ENCODE assay signal across 9 cellular contexts in the genomic region with DNA sequence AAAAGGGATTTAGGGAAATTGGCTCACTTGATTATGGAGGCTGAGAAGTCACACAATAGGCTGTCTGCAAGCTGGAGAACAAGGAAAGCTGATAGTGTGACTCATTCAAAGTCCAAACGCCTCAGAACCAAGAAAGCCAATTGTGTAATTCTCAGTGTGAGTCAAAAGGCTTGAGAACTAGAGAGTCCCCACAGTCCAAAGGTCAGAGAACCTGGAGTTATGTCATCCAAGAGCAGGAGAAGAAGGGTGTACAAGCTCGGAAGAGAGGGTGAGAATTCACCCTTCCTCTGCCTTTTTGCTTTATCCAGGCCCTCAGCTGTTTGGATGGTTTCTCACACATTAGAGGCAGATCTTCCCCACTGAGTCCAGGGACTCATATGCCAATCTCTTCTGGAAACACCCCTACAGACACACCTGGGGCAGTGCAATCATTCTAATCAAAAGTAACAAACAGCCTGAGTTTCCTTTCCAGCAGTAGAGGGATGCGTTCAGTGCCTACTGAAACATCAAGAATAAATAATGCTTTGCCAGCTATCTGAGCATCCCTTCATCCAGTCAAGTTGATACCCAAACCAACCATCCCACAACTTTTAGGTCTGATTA.
A peak's percentile ranks its signal among the peaks of the same experiment; 100 is the strongest.
DNase-seq lines count a peak whose midpoint lies in the region; ATAC-seq, FAIRE-seq and TF ChIP-seq lines count a peak whose summit lies in the region.
"Had no signal": no experiment of that assay in that cellular context is flagged by ENCODE, and none has a peak within 500 bp of the region (broad histone marks: within the 10 kb centered on the region; RNA-seq: fewer than 3 reads in every experiment).

No MANE protein-coding gene starts in this region.

- H3K4me1 ChIP-seq in astrocyte (ENCODE audit: insufficient read depth, low read length), result peaks cover 6% of the 10 kb centered on the region

- no peak for TF ChIP-seq CTCF in astrocyte (IDR thresholded peaks at IDR 0.05; ENCODE audit: insufficient read depth, low read depth, low read length)

- CTCF ChIA-PET in activated naive CD4-positive, alpha-beta T cell treated with anti-CD3 and anti-CD28 coated beads, Interleukin-2, amount 10 ng/mL, durations not matched to agents 7 days and 5 days (lab: Charles Lee), result no interaction called here

- H3K9ac ChIP-seq in astrocyte (ENCODE audit: low read length), result no peak overlapping the region

- H3K36me3 ChIP-seq in astrocyte (ENCODE audit: insufficient read depth, low read length), result no peaks in the 10 kb centered on the region

- H3K9me3 ChIP-seq in astrocyte (ENCODE audit: insufficient read depth, low read depth, low read length), result no peaks in the 10 kb centered on the region

- H2AFZ ChIP-seq in astrocyte (ENCODE audit: low read depth, low read length), result no peak overlapping the region

- ATAC-seq in HG03520 (IDR thresholded peaks at IDR 0.05; ENCODE audit: unreplicated experiment) (no peak), GM21423 (IDR thresholded peaks at IDR 0.05; ENCODE audit: unreplicated experiment) (no peak)

- H4K20me1 ChIP-seq in astrocyte (ENCODE audit: insufficient read depth, low read length), result no peaks in the 10 kb centered on the region

- no peaks in the 10 kb centered on the region for H3K79me2 ChIP-seq in astrocyte (ENCODE audit: insufficient read depth, low read length)

- H3K27ac ChIP-seq in astrocyte (ENCODE audit: low read depth, low read length), result no peak overlapping the region

- no peaks in the 10 kb centered on the region for H3K36me3 Mint-ChIP-seq in astrocyte (ENCODE audit: low read depth, unreplicated experiment)
- no peaks in the 10 kb centered on the region for H3K36me3 Mint-ChIP-seq in activated naive CD4-positive, alpha-beta T cell treated with anti-CD3 and anti-CD28 coated beads, Interleukin-2, amount 10 ng/mL, durations not matched to agents 7 days and 5 days
- H3K36me3 Mint-ChIP-seq: type B pancreatic cell had no signal

- FAIRE-seq in astrocyte (lab: Jason Lieb, UNC), result peak; percentile 20

- no peak overlapping the region for H3K27ac Mint-ChIP-seq in astrocyte (ENCODE audit: unreplicated experiment)
- no peak overlapping the region for H3K27ac Mint-ChIP-seq in activated naive CD4-positive, alpha-beta T cell treated with anti-CD3 and anti-CD28 coated beads, Interleukin-2, amount 10 ng/mL, durations not matched to agents 7 days and 5 days
- H3K27ac Mint-ChIP-seq: type B pancreatic cell had no signal

- H3K4me1 Mint-ChIP-seq in astrocyte (ENCODE audit: low read depth, unreplicated experiment), result peaks cover 15% of the 10 kb centered on the region
- H3K4me1 Mint-ChIP-seq in activated naive CD4-positive, alpha-beta T cell treated with anti-CD3 and anti-CD28 coated beads, Interleukin-2, amount 10 ng/mL, durations not matched to agents 7 days and 5 days, result no peaks in the 10 kb centered on the region

- H3K9me3 Mint-ChIP-seq in astrocyte (ENCODE audit: unreplicated experiment), result no peaks in the 10 kb centered on the region
- H3K9me3 Mint-ChIP-seq in activated naive CD4-positive, alpha-beta T cell treated with anti-CD3 and anti-CD28 coated beads, Interleukin-2, amount 10 ng/mL, durations not matched to agents 7 days and 5 days, result no peaks in the 10 kb centered on the region

- no peak overlapping the region for H3K4me3 ChIP-seq in astrocyte (ENCODE audit: insufficient read depth, low read depth, low read length)

- H3K27me3 ChIP-seq in astrocyte (ENCODE audit: insufficient read depth, low read length), result no peaks in the 10 kb centered on the region

- H3K4me2 ChIP-seq in astrocyte (ENCODE audit: low read length), result no peak overlapping the region

- H3K4me3 Mint-ChIP-seq in astrocyte (ENCODE audit: unreplicated experiment), result no peak overlapping the region
- H3K4me3 Mint-ChIP-seq in activated naive CD4-positive, alpha-beta T cell treated with anti-CD3 and anti-CD28 coated beads, Interleukin-2, amount 10 ng/mL, durations not matched to agents 7 days and 5 days, result no peak overlapping the region
- H3K4me3 Mint-ChIP-seq: type B pancreatic cell had no signal

- DNase-seq in CD1c-positive myeloid dendritic cell (ENCODE audit: extremely low spot score) (peak; percentile 11), HT1080 (ENCODE audit: low read depth) (peak; percentile 89), astrocyte (ENCODE audit: low read depth) (peak; percentile 77), kidney tubule cell (ENCODE audit: low spot score) (peak; percentile 84), NCI-H526 treated with DMSO at 0.1 percent for 48 hours (lab: John Stamatoyannopoulos, UW) (no peak)
- DNase-seq in activated naive CD4-positive, alpha-beta T cell treated with anti-CD3 and anti-CD28 coated beads, Interleukin-2, amount 10 ng/mL, durations not matched to agents 7 days and 5 days, result no peak

- no peaks in the 10 kb centered on the region for H3K27me3 Mint-ChIP-seq in astrocyte (ENCODE audit: low read depth, unreplicated experiment)
- H3K27me3 Mint-ChIP-seq in activated naive CD4-positive, alpha-beta T cell treated with anti-CD3 and anti-CD28 coated beads, Interleukin-2, amount 10 ng/mL, durations not matched to agents 7 days and 5 days, result no peaks in the 10 kb centered on the region
- H3K27me3 Mint-ChIP-seq: type B pancreatic cell had no signal

Comparison
In these comparisons a context has a peak if more than half of its experiments do, and no peak if none do; other contexts are left out.
1. DNase-seq: peak in CD1c-positive myeloid dendritic cell (single experiment), HT1080 (single experiment), astrocyte (single experiment) and kidney tubule cell (single experiment); none in activated naive CD4-positive, alpha-beta T cell treated with anti-CD3 and anti-CD28 coated beads, Interleukin-2, amount 10 ng/mL, durations not matched to agents 7 days and 5 days (single experiment) and NCI-H526 treated with DMSO at 0.1 percent for 48 hours (single experiment).